Comparison of ENCODE assay signal across 32 cellular contexts in the genomic region with DNA sequence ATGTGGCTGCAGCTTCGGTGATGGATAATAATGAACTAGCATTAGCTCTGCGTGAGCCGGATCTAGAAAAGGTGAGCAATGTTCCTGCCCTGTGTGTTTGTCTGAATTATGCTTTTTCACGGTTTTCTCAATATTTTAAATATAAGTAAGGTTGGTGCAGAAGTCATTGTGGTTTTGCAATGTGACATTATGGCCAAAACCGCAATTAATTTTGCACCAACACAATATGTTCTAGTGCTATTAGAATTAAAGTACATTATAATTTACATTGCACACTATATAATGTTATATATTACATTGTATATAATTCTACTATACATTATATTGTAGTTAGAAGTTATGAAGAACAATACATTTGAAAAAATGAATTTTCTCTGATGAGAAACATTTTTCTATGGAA.
DNase-seq lines count a peak whose midpoint lies in the region; ATAC-seq, FAIRE-seq and TF ChIP-seq lines count a peak whose summit lies in the region.
"Had no signal": no experiment of that assay in that cellular context is flagged by ENCODE, and none has a peak within 500 bp of the region (broad histone marks: within the 10 kb centered on the region; RNA-seq: fewer than 3 reads in every experiment).

No MANE protein-coding gene starts in this region.

- H3K27me3 ChIP-seq in HepG2 (ENCODE audit: control insufficient read depth in 1 of 2, insufficient read depth in 2 of 2, low read length in 2 of 2) (no peaks in the 10 kb centered on the region), right lobe of liver (no peaks in the 10 kb centered on the region)
- H3K27me3 ChIP-seq: BE2C; BLaER1; BLaER1 treated with 17β-estradiol and CSF1 and Interleukin-3, amounts not matched to agents 10 nM and 100 nM had no signal

- in situ Hi-C loops in HepG2 (cut with HindIII; ENCODE audit: extremely low pct_ligation_motif_present, low pct_unique_long_range_greater_than_20kb) = no loop called here

- intact Hi-C loops in HepG2 (cut with micrococcal nuclease; ENCODE audit: unreplicated experiment) (no loop called here), right lobe of liver (cut with DNase I) (no loop called here)

- no peak overlapping the region for H3K9ac ChIP-seq in HepG2 (ENCODE audit: insufficient read depth, low read depth, low read length)
- H3K9ac ChIP-seq: BLaER1; BLaER1 treated with 17β-estradiol and CSF1 and Interleukin-3, amounts not matched to agents 10 nM and 100 nM had no signal

- CTCF ChIA-PET in HepG2 (lab: Yijun Ruan, JAX; ENCODE audit: low intra/inter-chr PET ratio, low total read pairs) (no interaction called here), HEK293T (lab: Yijun Ruan, JAX) (no interaction called here)

- no TSS peak for BruUV-seq in HepG2 (replicated peaks; lab: Mats Ljungman, UMichigan)

- H3K4me1 ChIP-seq in HepG2 (ENCODE audit: insufficient read depth, low read length) = no peaks in the 10 kb centered on the region
- H3K4me1 ChIP-seq in right lobe of liver = no peaks in the 10 kb centered on the region
- H3K4me1 ChIP-seq: A549, BE2C, BLaER1, Caco-2 had no signal

- no peak overlapping the region for H3K4me3 ChIP-seq in HepG2 (replicated peaks in 1 of 3; ENCODE audit: insufficient read depth in 1 of 3, low read depth in 2 of 3, low read length in 3 of 3)
- H3K4me3 ChIP-seq in right lobe of liver = no peak overlapping the region
- H3K4me3 ChIP-seq: A549; BLaER1; BLaER1 treated with 17β-estradiol and CSF1 and Interleukin-3, amounts not matched to agents 10 nM and 100 nM had no signal

- TF ChIP-seq RAD21 in HepG2 (CRISPR knock-in tag; IDR thresholded peaks at IDR 0.05) = no peak

- no peaks in the 10 kb centered on the region for H3K79me2 ChIP-seq in HepG2 (ENCODE audit: insufficient read depth, low read length)

- no peak overlapping the region for H3K4me2 ChIP-seq in HepG2 (ENCODE audit: low read depth, low read length)
- H3K4me2 ChIP-seq: A549, BLaER1 had no signal

- TF ChIP-seq POLR2A in HepG2 (IDR thresholded peaks at IDR 0.05; ENCODE audit: insufficient read depth in 1 of 2, low read depth in 2 of 2, low read length in 2 of 2) (no peak), right lobe of liver (IDR thresholded peaks at IDR 0.05) (no peak)

- FAIRE-seq in HepG2 (lab: Jason Lieb, UNC) (no peak), TTC549 (lab: Jason Lieb, UNC) (peak; percentile 61)
- FAIRE-seq: A549, D721Med had no signal

- no peak overlapping the region for H2AFZ ChIP-seq in HepG2 (ENCODE audit: low read length)

- ATAC-seq in HepG2 (no peak), right lobe of liver (no peak), GM19397 (IDR thresholded peaks at IDR 0.05; ENCODE audit: unreplicated experiment) (no peak)
- ATAC-seq: A549; CD8-positive, alpha-beta T cell had no signal

- DNase-seq in HepG2 (ENCODE audit: low spot score) = no peak
- DNase-seq in right lobe of liver = no peak
- DNase-seq in HEK293T (ENCODE audit: extremely low spot score) = no peak
- DNase-seq in mesenteric fat pad (ENCODE audit: low spot score) = no peak
- DNase-seq: 8988T; ACHN; AML-193; BE2C; C1 segment of cervical spinal cord; Caco-2; Calu3; CD4-positive, alpha-beta memory T cell; CD4-positive, alpha-beta T cell; CD4-positive, CD25-positive, alpha-beta regulatory T cell; CD8-positive, alpha-beta memory T cell; CD8-positive, alpha-beta T cell; COR-L47; DMS 273 treated with DMSO at 0.1 percent for 48 hours; DMS153; DMS53; DMS79; DMS79 treated with DMSO at 0.1 percent for 48 hours; DND-41; EL had no signal

- TF ChIP-seq EP300 in HepG2 (IDR thresholded peaks at IDR 0.05; ENCODE audit: low read depth in 2 of 2, low read length in 2 of 2) = no peak
- no peak for TF ChIP-seq EP300 in HepG2 (CRISPR knock-in tag; IDR thresholded peaks at IDR 0.05; ENCODE audit: borderline replicate concordance)

- H3K27ac ChIP-seq in HepG2 (ENCODE audit: extremely low read length, insufficient read depth, low read length) (no peak overlapping the region), right lobe of liver (no peak overlapping the region)
- H3K27ac ChIP-seq: 22Rv1; A549; BLaER1; BLaER1 treated with 17β-estradiol and CSF1 and Interleukin-3, amounts not matched to agents 10 nM and 100 nM; C4-2B had no signal

- WGBS in HepG2 (ENCODE audit: low lambda C conversion rate) = 20% methylated on average over 5 of the region's 5 CpGs
- 59% methylated on average over 5 of the region's 5 CpGs for WGBS in right lobe of liver (ENCODE audit: insufficient coverage, low coverage, low lambda C conversion rate, missing lambda C conversion rate)

- H3K36me3 ChIP-seq in HepG2 (replicated peaks in 1 of 2; ENCODE audit: control insufficient read depth in 1 of 2, insufficient read depth in 2 of 2, low read length in 2 of 2) = no peaks in the 10 kb centered on the region
- H3K36me3 ChIP-seq in right lobe of liver = no peaks in the 10 kb centered on the region
- H3K36me3 ChIP-seq: BE2C; BLaER1; BLaER1 treated with 17β-estradiol and CSF1 and Interleukin-3, amounts not matched to agents 10 nM and 100 nM had no signal

- H3K9me3 ChIP-seq in HepG2 (ENCODE audit: low read length) = no peaks in the 10 kb centered on the region
- H3K9me3 ChIP-seq in right lobe of liver = no peaks in the 10 kb centered on the region
- H3K9me3 ChIP-seq: A549, BE2C, Caco-2 had no signal

- no peaks in the 10 kb centered on the region for H4K20me1 ChIP-seq in HepG2 (ENCODE audit: insufficient read depth, low read length)
- H4K20me1 ChIP-seq: BLaER1; BLaER1 treated with 17β-estradiol and CSF1 and Interleukin-3, amounts not matched to agents 10 nM and 100 nM had no signal

- TF ChIP-seq CTCF in HepG2 (CRISPR knock-in tag; IDR thresholded peaks at IDR 0.05) (no peak), right lobe of liver (IDR thresholded peaks at IDR 0.05) (no peak)

- POLR2A ChIA-PET in HepG2 (lab: Yijun Ruan, JAX) = no interaction called here
- POLR2A ChIA-PET in HEK293T (lab: Yijun Ruan, JAX) = no interaction called here

TF ChIP-seq in HEK293T, 16 proteins besides CTCF, POLR2A, EP300 and RAD21:
- TF ChIP-seq ELF4 (IDR thresholded peaks at IDR 0.05) (peak; percentile 60; the same call in 1 of the 2 replicates), PKNOX1 (IDR thresholded peaks at IDR 0.05) (no peak)
